ENCODE assay signal across 9 cellular contexts in genomic region chr11:4127357-4127756, GRCh38.
"Had no signal": no experiment of that assay in that cellular context is flagged by ENCODE, and none has a peak within 500 bp of the region (broad histone marks: within the 10 kb centered on the region; RNA-seq: fewer than 3 reads in every experiment).

No MANE protein-coding gene starts in this region.

- H3K27ac Mint-ChIP-seq: GM23338, H9, HFFc6 had no signal

- H3K4me3 Mint-ChIP-seq: GM23338, H9, HFFc6 had no signal

- ATAC-seq: GM23338, HCT116 had no signal

- H3K4me3 ChIP-seq: GM23248, GM23338, HAP-1 had no signal

- H3K9me3 ChIP-seq: HAP-1 had no signal

- DNase-seq: GM23248, GOT3, H7, H9, HCEC 1CT, HFFc6 had no signal

- H3K4me1 ChIP-seq: HAP-1 had no signal

- H3K27ac ChIP-seq: GM23248 had no signal

- H3K4me1 Mint-ChIP-seq: GM23338, H9 had no signal
